Comparison of ENCODE assay signal across 8 cellular contexts in genomic region chr16:31477220-31478216, GRCh38. TPM values are rescaled to one million over a fixed set of nuclear protein-coding genes. Genes with fewer than 3 reads are reported as not detected.
DNase-seq lines count a peak whose midpoint lies in the region; TF ChIP-seq lines count a peak whose summit lies in the region.

No MANE protein-coding gene starts in this region.

- peaks cover 48% of the 10 kb centered on the region for H3K36me3 ChIP-seq in NT2/D1 (ENCODE audit: insufficient read depth, insufficient read length, low read length)
- no peaks in the 10 kb centered on the region for H3K36me3 ChIP-seq in neutrophil

- H3K4me3 ChIP-seq in NT2/D1 (ENCODE audit: insufficient read length, low read depth) (peak overlapping the region; percentile 72), coronary artery (peak overlapping the region; percentile 47), neutrophil (ENCODE audit: low read depth in 1 of 2, low read length in 1 of 2) (peak overlapping the region; percentile 78 to 91)

- DNase-seq in stimulated activated CD4-positive, alpha-beta T cell treated with anti-CD3 and anti-CD28 coated beads, Interleukin-2, amount 100 ng/mL, for 24 hours = peak; percentile 44 to 53
- DNase-seq in stimulated activated CD4-positive, alpha-beta T cell treated with anti-CD3 and anti-CD28 coated beads, Interleukin-2, amount 100 ng/mL, for 48 hours = no peak
- no peak for DNase-seq in NT2/D1 (ENCODE audit: low read depth, low spot score)
- no peak for DNase-seq in coronary artery (ENCODE audit: low spot score)
- no peak for DNase-seq in HCEC 1CT
- no peak for DNase-seq in cerebellum (ENCODE audit: low spot score)
- no peak for DNase-seq in SW 1271 (lab: John Stamatoyannopoulos, UW)

- H3K9me3 ChIP-seq in NT2/D1 (ENCODE audit: insufficient read depth, low read length) = no peaks in the 10 kb centered on the region; the same call in 1 of the 2 replicates
- no peaks in the 10 kb centered on the region for H3K9me3 ChIP-seq in neutrophil

- H3K4me1 ChIP-seq in NT2/D1 (ENCODE audit: insufficient read depth, insufficient read length) (peaks cover 15% of the 10 kb centered on the region), neutrophil (ENCODE audit: control insufficient read depth in 1 of 2, insufficient read depth in 1 of 2, low read depth in 1 of 2, low read length in 1 of 2) (peaks cover 15 to 28% of the 10 kb centered on the region in 2 experiments)

- TF ChIP-seq CTCF in coronary artery (IDR thresholded peaks at IDR 0.05) (no peak), neutrophil (IDR thresholded peaks at IDR 0.05) (no peak)

- H3K27ac ChIP-seq in coronary artery (peak overlapping the region in 1 of 2 donors; percentile 46), neutrophil (peak overlapping the region; percentile 62)

- H3K9ac ChIP-seq in NT2/D1 (ENCODE audit: insufficient read length, low read depth) = peak overlapping the region; percentile 88

- H3K27me3 ChIP-seq in NT2/D1 (ENCODE audit: insufficient read depth, insufficient read length) = peaks cover 61% of the 10 kb centered on the region
- H3K27me3 ChIP-seq in neutrophil = peaks cover 62% of the 10 kb centered on the region

RNA-seq across cellular contexts. Expression of gene SLC5A2, which starts 5.4 kb away (rescaled TPM):
- 1.1 TPM for total RNA-seq in cerebellum

RNA-seq across cellular contexts. Expression of gene TGFB1I1, which starts 5.6 kb away (rescaled TPM):
- total RNA-seq in cerebellum = 4.4 TPM

RNA-seq across cellular contexts. Expression of gene ARMC5, which starts 18.2 kb away (rescaled TPM):
- total RNA-seq in cerebellum = 5.3 TPM

RNA-seq across cellular contexts. Expression of gene RUSF1, which starts 30.7 kb away (rescaled TPM):
- total RNA-seq in cerebellum = 48.4 TPM

RNA-seq across cellular contexts. Expression of gene ZNF843, which starts 34.9 kb away (rescaled TPM):
- 2.0 TPM for total RNA-seq in cerebellum

Comparison
In these comparisons a context has a peak if more than half of its experiments do, and no peak if none do; other contexts are left out.
1. DNase-seq: peak in stimulated activated CD4-positive, alpha-beta T cell treated with anti-CD3 and anti-CD28 coated beads, Interleukin-2, amount 100 ng/mL, for 24 hours (2 of 2); none in stimulated activated CD4-positive, alpha-beta T cell treated with anti-CD3 and anti-CD28 coated beads, Interleukin-2, amount 100 ng/mL, for 48 hours (0 of 2), NT2/D1 (single experiment), coronary artery (single experiment), HCEC 1CT (single experiment), cerebellum (single experiment) and SW 1271 (0 of 2).
2. Peak in every context shown above with its lines, with median percentiles within 50 percentile points of each other: H3K4me3 ChIP-seq.